16 cellular contexts compared by ENCODE assay signal in genomic region chr7:152406491-152406890, GRCh38. TPM values are rescaled to one million over a fixed set of nuclear protein-coding genes. Genes with fewer than 3 reads are reported as not detected.
A peak's percentile ranks its signal among the peaks of the same experiment; 100 is the strongest.
DNase-seq lines count a peak whose midpoint lies in the region; ATAC-seq and TF ChIP-seq lines count a peak whose summit lies in the region.
"Had no signal": no experiment of that assay in that cellular context is flagged by ENCODE, and none has a peak within 500 bp of the region (broad histone marks: within the 10 kb centered on the region; RNA-seq: fewer than 3 reads in every experiment).

No MANE protein-coding gene starts in this region.

- intact Hi-C loops in Right ventricle myocardium superior (cut with DNase I) (no loop called here), left ventricle myocardium inferior (cut with micrococcal nuclease) (no loop called here), left lung (cut with DNase I) (no loop called here), sciatic nerve (cut with DNase I) (no loop called here)

- H3K9me3 ChIP-seq in left ventricle myocardium inferior (replicated peaks) (peaks cover 4% of the 10 kb centered on the region), left lung (peaks cover 0 to 12% of the 10 kb centered on the region in 2 donors), mesenchymal stem cell (ENCODE audit: control insufficient read depth, low read length) (peaks cover 25% of the 10 kb centered on the region)
- H3K9me3 ChIP-seq: Peyer's patch had no signal

- H3K4me3 ChIP-seq in left ventricle myocardium inferior = no peak overlapping the region
- H3K4me3 ChIP-seq in left lung = no peak overlapping the region
- H3K4me3 ChIP-seq in mesenchymal stem cell (ENCODE audit: insufficient read depth in 1 of 2, low read depth in 1 of 2, low read length in 2 of 2) = no peak overlapping the region
- H3K4me3 ChIP-seq: Peyer's patch had no signal

- H3K36me3 ChIP-seq in left ventricle myocardium inferior (no peaks in the 10 kb centered on the region), left lung (no peaks in the 10 kb centered on the region), mesenchymal stem cell (ENCODE audit: control insufficient read depth in 1 of 2, insufficient read depth in 2 of 2, low read depth in 1 of 2, low read length in 2 of 2) (no peaks in the 10 kb centered on the region)
- H3K36me3 ChIP-seq: Peyer's patch had no signal

- H3K23ac ChIP-seq in mesenchymal stem cell (ENCODE audit: low read length in 2 of 2) = no peak overlapping the region

- H2BK120ac ChIP-seq in mesenchymal stem cell (ENCODE audit: low read depth, low read length) = no peak overlapping the region

- H2AFZ ChIP-seq in mesenchymal stem cell (ENCODE audit: low read depth, low read length) = no peak overlapping the region

- H2BK15ac ChIP-seq in mesenchymal stem cell (ENCODE audit: low read depth, poor library complexity, severe bottlenecking) = no peak overlapping the region

- no peak overlapping the region for H3K14ac ChIP-seq in mesenchymal stem cell (ENCODE audit: low read length in 2 of 2)

- no peak overlapping the region for H4K8ac ChIP-seq in mesenchymal stem cell (ENCODE audit: low read length)

- no peak overlapping the region for H3K4ac ChIP-seq in mesenchymal stem cell (ENCODE audit: low read depth in 1 of 2, low read length in 2 of 2)

- H4K91ac ChIP-seq in mesenchymal stem cell (ENCODE audit: low read length) = no peak overlapping the region

- H2AK5ac ChIP-seq in mesenchymal stem cell (ENCODE audit: low read length, severe bottlenecking) = no peak overlapping the region

- 30% methylated on average over 3 of the region's 3 CpGs for WGBS in mesenchymal stem cell

- no peaks in the 10 kb centered on the region for H3K79me1 ChIP-seq in mesenchymal stem cell (replicated peaks; ENCODE audit: low read length, poor library complexity, severe bottlenecking)

- no peak overlapping the region for H3K9ac ChIP-seq in mesenchymal stem cell (ENCODE audit: low read length)

- TF ChIP-seq CTCF in left ventricle myocardium inferior (IDR thresholded peaks at IDR 0.05; ENCODE audit: borderline replicate concordance) (no peak), left lung (IDR thresholded peaks at IDR 0.05) (no peak)

- no peak overlapping the region for H2BK5ac ChIP-seq in mesenchymal stem cell (ENCODE audit: low read depth, low read length, poor library complexity, severe bottlenecking)

- no peak overlapping the region for H2BK12ac ChIP-seq in mesenchymal stem cell (ENCODE audit: low read length in 2 of 2)

- H3K27ac ChIP-seq in left ventricle myocardium inferior (replicated peaks) (no peak overlapping the region), left lung (no peak overlapping the region), mesenchymal stem cell (ENCODE audit: low read length, poor library complexity, severe bottlenecking) (no peak overlapping the region)
- H3K27ac ChIP-seq: HL-60, Peyer's patch had no signal

- H3K4me1 ChIP-seq in left ventricle myocardium inferior = peaks cover 9% of the 10 kb centered on the region
- H3K4me1 ChIP-seq in left lung = no peaks in the 10 kb centered on the region
- peaks cover 2% of the 10 kb centered on the region for H3K4me1 ChIP-seq in mesenchymal stem cell (ENCODE audit: control insufficient read depth, insufficient read depth, low read depth, low read length)
- H3K4me1 ChIP-seq: Peyer's patch had no signal

- no peak overlapping the region for H3K18ac ChIP-seq in mesenchymal stem cell (ENCODE audit: low read depth in 1 of 2, low read length in 2 of 2)

- no peak overlapping the region for H3K4me2 ChIP-seq in mesenchymal stem cell (ENCODE audit: low read length, poor library complexity, severe bottlenecking)

- ATAC-seq in Right ventricle myocardium superior (ENCODE audit: poor library complexity) = peak; percentile 3
- peak; percentile 6 for ATAC-seq in left lung
- ATAC-seq in sciatic nerve = peak; percentile 7
- ATAC-seq in HG03354 (IDR thresholded peaks at IDR 0.05; ENCODE audit: poor library complexity, severe bottlenecking, unreplicated experiment) = no peak

- H3K27me3 ChIP-seq in left ventricle myocardium inferior (ENCODE audit: low read depth) (no peaks in the 10 kb centered on the region), left lung (no peaks in the 10 kb centered on the region), mesenchymal stem cell (ENCODE audit: control insufficient read depth in 1 of 2, insufficient read depth in 1 of 2, low read length in 2 of 2) (no peaks in the 10 kb centered on the region)
- H3K27me3 ChIP-seq: Peyer's patch had no signal

- DNase-seq in Right ventricle myocardium superior (no peak), left ventricle myocardium inferior (no peak), left lung (no peak), sciatic nerve (ENCODE audit: low spot score) (no peak), NCI-H1436 (lab: John Stamatoyannopoulos, UW) (no peak), mesenchymal stem cell (no peak), NCI-H1694 (lab: John Stamatoyannopoulos, UW) (no peak)
- DNase-seq: 8988T, H7, HFFc6, MM.1S, NCI-H1092 treated with DMSO at 0.1 percent for 48 hours, NCI-H2081 treated with DMSO at 0.1 percent for 48 hours, Peyer's patch had no signal

RNA-seq across cellular contexts. Expression of gene KMT2C, which starts 29.3 kb away (rescaled TPM):
- total RNA-seq in Right ventricle myocardium superior (34.8 TPM), left ventricle myocardium inferior (42.3 TPM), left lung (10 to 100 TPM; 67.8 to 91.4 TPM), sciatic nerve (140 TPM)
- 7.0 TPM for polyA plus RNA-seq in mesenchymal stem cell (2013, experiment 1 of 2)
- 7.0 TPM for polyA plus RNA-seq in mesenchymal stem cell (2013, experiment 2 of 2)
